22 cellular contexts compared by ENCODE assay signal in the genomic region with DNA sequence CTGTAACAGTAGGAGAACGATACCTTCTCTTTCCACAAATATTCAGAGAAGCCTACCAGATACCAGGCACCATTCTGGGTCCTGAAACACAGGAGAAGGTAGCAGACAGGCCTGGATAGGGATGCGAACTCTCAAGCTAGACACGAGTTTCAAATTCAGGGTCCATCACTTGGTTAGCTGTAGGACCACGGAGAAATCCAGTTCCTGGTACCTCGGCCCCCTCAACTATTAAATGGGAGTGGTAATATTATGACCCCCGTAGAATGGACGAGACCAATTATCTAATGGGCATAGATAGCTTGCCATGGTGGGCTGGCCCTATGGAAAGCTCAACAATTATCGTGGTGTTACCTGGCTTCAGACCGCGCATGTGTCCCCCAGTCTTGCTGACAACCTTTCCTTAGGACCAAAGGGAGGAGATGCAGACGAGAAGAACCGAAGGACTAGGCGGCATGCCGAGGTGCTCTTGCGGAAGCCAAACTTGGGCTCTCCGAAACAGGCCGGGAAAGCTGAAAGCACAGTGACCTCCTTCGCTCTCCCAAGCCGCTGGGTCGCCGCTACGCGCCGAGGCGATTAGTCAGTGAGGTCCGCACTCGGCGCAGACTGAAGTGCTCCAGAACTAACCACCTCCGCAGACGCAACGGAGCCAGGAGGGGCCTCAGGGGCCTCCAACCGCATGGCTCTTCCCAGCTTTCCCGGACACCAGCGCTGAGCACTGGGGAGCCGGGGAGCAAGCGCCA. TPM values are rescaled to one million over a fixed set of nuclear protein-coding genes. Genes with fewer than 3 reads are reported as not detected.
A peak's percentile ranks its signal among the peaks of the same experiment; 100 is the strongest.
DNase-seq lines count a peak whose midpoint lies in the region; ATAC-seq, FAIRE-seq and TF ChIP-seq lines count a peak whose summit lies in the region.
"Had no signal": no experiment of that assay in that cellular context is flagged by ENCODE, and none has a peak within 500 bp of the region (broad histone marks: within the 10 kb centered on the region; RNA-seq: fewer than 3 reads in every experiment).

No MANE protein-coding gene starts in this region.

- H3K36me3 ChIP-seq in kidney (ENCODE audit: control insufficient read depth in 1 of 2, insufficient read depth in 2 of 2, low read length in 2 of 2) = no peaks in the 10 kb centered on the region
- H3K36me3 ChIP-seq in sigmoid colon = no peaks in the 10 kb centered on the region

- H3K27ac ChIP-seq in kidney (ENCODE audit: low read depth in 2 of 2, low read length in 2 of 2) (no peak overlapping the region), sigmoid colon (no peak overlapping the region)

- peak; percentile 10 for DNase-seq in activated T-cell treated with anti-CD3 and anti-CD28 coated beads, Interleukin-2, amount 50 U/mL, for 1 hour
- no peak for DNase-seq in activated T-cell treated with anti-CD3 and anti-CD28 coated beads, Interleukin-2, amount 50 U/mL, for 48 hours
- DNase-seq in astrocyte of the spinal cord (ENCODE audit: low read depth, low spot score) (peak; percentile 35), kidney (peak; percentile 24), dedifferentiated amniotic fluid mesenchymal stem cell (ENCODE audit: extremely low spot score) (no peak), sigmoid colon (no peak)
- DNase-seq in stimulated activated naive B cell treated with anti-CD40 and anti-IgM and Interleukin-4, amounts not matched to agents 10 μg/mL and 1 μg/mL and 100 μg/mL, for 72 hours = no peak
- no peak for DNase-seq in activated naive CD8-positive, alpha-beta T cell treated with anti-CD3 and anti-CD28 coated beads for 36 hours
- DNase-seq: ACHN; activated CD4-positive, CD25-positive, alpha-beta regulatory T cell treated with anti-CD3 and anti-CD28 coated beads, Interleukin-2, amount 50 U/mL, for 72 hours; Caco-2; central memory CD4-positive, alpha-beta T cell; midbrain; nucleus accumbens; Right ventricle myocardium superior; small intestine; stimulated activated naive CD8-positive, alpha-beta T cell treated with anti-CD3 and anti-CD28 coated beads, Interleukin-15, Interleukin-2, amounts not matched to agents 100 U/mL and 50 U/mL, for 24 hours had no signal

- no peak for TF ChIP-seq POLR2A in sigmoid colon (IDR thresholded peaks at IDR 0.05)

- WGBS in sigmoid colon, 2 donors = 21 to 48% methylated on average over 36 of the region's 36 CpGs

- intact Hi-C loops in kidney (cut with DNase I) = no loop called here
- intact Hi-C loops in sigmoid colon (cut with DNase I) = no loop called here

- FAIRE-seq in kidney (lab: Jason Lieb, UNC) = no peak
- FAIRE-seq: endometrium, islet of Langerhans, small intestine had no signal

- H3K4me3 Mint-ChIP-seq in stimulated activated naive B cell treated with anti-CD40 and anti-IgM and Interleukin-4, amounts not matched to agents 10 μg/mL and 1 μg/mL and 100 μg/mL, for 72 hours = no peak overlapping the region
- no peak overlapping the region for H3K4me3 Mint-ChIP-seq in activated naive CD8-positive, alpha-beta T cell treated with anti-CD3 and anti-CD28 coated beads for 36 hours
- H3K4me3 Mint-ChIP-seq: activated naive CD4-positive, alpha-beta T cell treated with anti-CD3 and anti-CD28 coated beads, Interleukin-2, amount 50 U/mL, for 24 hours had no signal

- no peak overlapping the region for H3K9ac ChIP-seq in kidney (ENCODE audit: low read length in 2 of 2)

- ATAC-seq in stimulated activated naive B cell treated with anti-CD40 and anti-IgM and Interleukin-4, amounts not matched to agents 10 μg/mL and 1 μg/mL and 100 μg/mL, for 72 hours (replicated peaks) = no peak
- ATAC-seq: stimulated activated naive CD8-positive, alpha-beta T cell treated with anti-CD3 and anti-CD28 coated beads, Interleukin-15, Interleukin-2, amounts not matched to agents 100 U/mL and 50 U/mL, for 24 hours had no signal

- peaks cover 17 to 18% of the 10 kb centered on the region in 2 donors for H3K4me1 Mint-ChIP-seq in stimulated activated naive B cell treated with anti-CD40 and anti-IgM and Interleukin-4, amounts not matched to agents 10 μg/mL and 1 μg/mL and 100 μg/mL, for 72 hours
- H3K4me1 Mint-ChIP-seq in activated naive CD8-positive, alpha-beta T cell treated with anti-CD3 and anti-CD28 coated beads for 36 hours = peaks cover 25% of the 10 kb centered on the region

- H3K4me1 ChIP-seq in kidney (ENCODE audit: control insufficient read depth in 1 of 2, insufficient read depth in 1 of 2, low read depth in 1 of 2, low read length in 2 of 2) (no peaks in the 10 kb centered on the region), sigmoid colon (peaks cover 0 to 14% (median 9%) of the 10 kb centered on the region in 4 donors)
- H3K4me1 ChIP-seq: Caco-2 had no signal

- H3K4me3 ChIP-seq in astrocyte of the spinal cord (ENCODE audit: low read depth, low read length) (no peak overlapping the region), kidney (ENCODE audit: low read length in 2 of 2) (no peak overlapping the region), sigmoid colon (no peak overlapping the region)

- H3K36me3 Mint-ChIP-seq in stimulated activated naive B cell treated with anti-CD40 and anti-IgM and Interleukin-4, amounts not matched to agents 10 μg/mL and 1 μg/mL and 100 μg/mL, for 72 hours = peaks cover 2 to 6% of the 10 kb centered on the region in 2 donors
- H3K36me3 Mint-ChIP-seq in activated naive CD8-positive, alpha-beta T cell treated with anti-CD3 and anti-CD28 coated beads for 36 hours = peaks cover 17% of the 10 kb centered on the region

- TF ChIP-seq EP300 in sigmoid colon (IDR thresholded peaks at IDR 0.05) = no peak

- peaks cover 18 to 85% (median 48%) of the 10 kb centered on the region in 3 donors for H3K27me3 ChIP-seq in sigmoid colon

- TF ChIP-seq CTCF in astrocyte of the spinal cord (IDR thresholded peaks at IDR 0.05; ENCODE audit: low read depth, low read length) = no peak
- TF ChIP-seq CTCF in kidney (IDR thresholded peaks at IDR 0.05; ENCODE audit: borderline replicate concordance, extremely low read depth, insufficient read depth) = no peak
- no peak for TF ChIP-seq CTCF in sigmoid colon (IDR thresholded peaks at IDR 0.05)

- H3K27me3 Mint-ChIP-seq in stimulated activated naive B cell treated with anti-CD40 and anti-IgM and Interleukin-4, amounts not matched to agents 10 μg/mL and 1 μg/mL and 100 μg/mL, for 72 hours = peaks cover 66% of the 10 kb centered on the region in 2 donors
- H3K27me3 Mint-ChIP-seq in activated naive CD8-positive, alpha-beta T cell treated with anti-CD3 and anti-CD28 coated beads for 36 hours = peaks cover 93% of the 10 kb centered on the region

- peak overlapping the region; percentile 31 for H3K27ac Mint-ChIP-seq in stimulated activated naive B cell treated with anti-CD40 and anti-IgM and Interleukin-4, amounts not matched to agents 10 μg/mL and 1 μg/mL and 100 μg/mL, for 72 hours
- no peak overlapping the region for H3K27ac Mint-ChIP-seq in activated naive CD8-positive, alpha-beta T cell treated with anti-CD3 and anti-CD28 coated beads for 36 hours
- H3K27ac Mint-ChIP-seq: activated naive CD4-positive, alpha-beta T cell treated with anti-CD3 and anti-CD28 coated beads, Interleukin-2, amount 50 U/mL, for 24 hours had no signal

- peaks cover 0 to 6% of the 10 kb centered on the region in 2 donors for H3K9me3 Mint-ChIP-seq in stimulated activated naive B cell treated with anti-CD40 and anti-IgM and Interleukin-4, amounts not matched to agents 10 μg/mL and 1 μg/mL and 100 μg/mL, for 72 hours
- H3K9me3 Mint-ChIP-seq in activated naive CD8-positive, alpha-beta T cell treated with anti-CD3 and anti-CD28 coated beads for 36 hours = peaks cover 4% of the 10 kb centered on the region
- H3K9me3 Mint-ChIP-seq: activated naive CD4-positive, alpha-beta T cell treated with anti-CD3 and anti-CD28 coated beads, Interleukin-2, amount 50 U/mL, for 24 hours had no signal

- in situ Hi-C loops in astrocyte of the spinal cord (cut with HindIII; ENCODE audit: low sequenced_read_pairs) = no loop called here

- peaks cover 7 to 11% of the 10 kb centered on the region in 2 donors for H3K9me3 ChIP-seq in kidney (ENCODE audit: control insufficient read depth in 1 of 2, low read length in 2 of 2)
- peaks cover 5 to 19% (median 10%) of the 10 kb centered on the region in 4 donors for H3K9me3 ChIP-seq in sigmoid colon
- H3K9me3 ChIP-seq: Caco-2 had no signal

RNA-seq across cellular contexts. Expression of a gene that starts 19.6 kb away (rescaled TPM):
- total RNA-seq in kidney = not detected
- polyA plus RNA-seq in kidney (ENCODE audit: insufficient read depth, low read depth, low replicate concordance) = 0.17 TPM
- not detected for total RNA-seq in activated naive CD8-positive, alpha-beta T cell treated with anti-CD3 and anti-CD28 coated beads for 36 hours
- total RNA-seq in sigmoid colon = 10 to 100 TPM; 20.3 to 28.2 (median 21.0) TPM
- 1 to 10 TPM in 1 of 3 donors, under 1 TPM in 1, not detected in 1; 0.60 to 1.9 TPM for polyA plus RNA-seq in sigmoid colon
- total RNA-seq: Right ventricle myocardium superior; T-helper 2 cell treated with Interferon-gamma antibody and Interleukin-4, amounts not matched to agents 100 ng/mL and 5 ng/mL, for 36 hours; ureter had no signal

RNA-seq across cellular contexts. Expression of a gene that starts 40.5 kb away (rescaled TPM):
- 16.2 TPM for total RNA-seq in kidney
- 19.1 TPM for polyA plus RNA-seq in kidney (ENCODE audit: insufficient read depth, low read depth, low replicate concordance)
- 10 to 100 TPM; 13.6 to 15.8 TPM for total RNA-seq in activated naive CD8-positive, alpha-beta T cell treated with anti-CD3 and anti-CD28 coated beads for 36 hours
- total RNA-seq in sigmoid colon = 10 to 100 TPM; 24.1 to 32.1 (median 28.7) TPM
- polyA plus RNA-seq in sigmoid colon = 10 to 100 TPM; 12.7 to 18.7 (median 16.8) TPM

Comparison
In these comparisons a context has a peak if more than half of its experiments do, and no peak if none do; other contexts are left out.
1. DNase-seq: peak in activated T-cell treated with anti-CD3 and anti-CD28 coated beads, Interleukin-2, amount 50 U/mL, for 1 hour (single experiment), astrocyte of the spinal cord (single experiment) and kidney (single experiment); none in activated T-cell treated with anti-CD3 and anti-CD28 coated beads, Interleukin-2, amount 50 U/mL, for 48 hours (0 of 2), stimulated activated naive B cell treated with anti-CD40 and anti-IgM and Interleukin-4, amounts not matched to agents 10 μg/mL and 1 μg/mL and 100 μg/mL, for 72 hours (single experiment), dedifferentiated amniotic fluid mesenchymal stem cell (single experiment), activated naive CD8-positive, alpha-beta T cell treated with anti-CD3 and anti-CD28 coated beads for 36 hours (single experiment) and sigmoid colon (single experiment).
2. RNA of a gene that starts 19.6 kb away (total RNA-seq): 20.3 to 28.2 TPM in sigmoid colon; not detected in kidney (single experiment) and not detected in activated naive CD8-positive, alpha-beta T cell treated with anti-CD3 and anti-CD28 coated beads for 36 hours; every median in the first group is over 10 times any median in the second.